ENCODE assay signal across 23 cellular contexts in genomic region chr5:116480894-116481510, GRCh38.
"Had no signal": no experiment of that assay in that cellular context is flagged by ENCODE, and none has a peak within 500 bp of the region (broad histone marks: within the 10 kb centered on the region; RNA-seq: fewer than 3 reads in every experiment).

No MANE protein-coding gene starts in this region.

- H3K4me3 ChIP-seq: ascending aorta, pancreas, psoas muscle, thyroid gland had no signal

- H3K4me3 Mint-ChIP-seq: activated CD4-positive, alpha-beta T cell treated with anti-CD3 and anti-CD28 coated beads, Interleukin-2, amount 10 ng/mL, durations not matched to agents 7 days and 5 days; activated CD8-positive, alpha-beta T cell treated with anti-CD3 and anti-CD28 coated beads, Interleukin-2, amount 10 ng/mL, durations not matched to agents 7 days and 5 days; activated T-helper 1 cell treated with anti-CD3 and anti-CD28 coated beads, Interleukin-12 subunit alpha, Interleukin-12 subunit beta, Interleukin-2, Interleukin-4 antibody, amounts not matched to agents 30 ng/mL and 10 ng/mL and 1 ng/mL, durations not matched to agents 14 hours and 24 hours and 36 hours; nephron; T-cell; T-helper 2 cell treated with Interferon-gamma antibody and Interleukin-4, amounts not matched to agents 5 μg/mL and 100 μg/mL, for 36 hours had no signal

- H3K27me3 Mint-ChIP-seq: activated CD4-positive, alpha-beta T cell treated with anti-CD3 and anti-CD28 coated beads, Interleukin-2, amount 10 ng/mL, durations not matched to agents 7 days and 5 days; T-cell had no signal

- H3K27ac ChIP-seq: ascending aorta, brain microvascular endothelial cell, foreskin keratinocyte, pancreas, psoas muscle, thyroid gland, VCaP had no signal

- H3K9me3 ChIP-seq: pancreas, thyroid gland had no signal

- H3K4me1 ChIP-seq: ascending aorta, foreskin keratinocyte, pancreas, psoas muscle, thyroid gland had no signal

- H3K27me3 ChIP-seq: ascending aorta, brain microvascular endothelial cell, foreskin keratinocyte, pancreas, thyroid gland had no signal

- H3K4me1 Mint-ChIP-seq: activated CD4-positive, alpha-beta T cell treated with anti-CD3 and anti-CD28 coated beads, Interleukin-2, amount 10 ng/mL, durations not matched to agents 7 days and 5 days; T-cell had no signal

- H3K36me3 ChIP-seq: brain microvascular endothelial cell had no signal

- DNase-seq: activated CD4-positive, alpha-beta T cell treated with anti-CD3 and anti-CD28 coated beads, Interleukin-2, amount 10 ng/mL, durations not matched to agents 7 days and 5 days; activated CD4-positive, CD25-positive, alpha-beta regulatory T cell treated with anti-CD3 and anti-CD28 coated beads, Interleukin-2, amount 50 U/mL, for 72 hours; activated CD8-positive, alpha-beta T cell treated with anti-CD3 and anti-CD28 coated beads, Interleukin-2, amount 10 ng/mL, durations not matched to agents 7 days and 5 days; activated gamma-delta T cell; activated naive CD4-positive, alpha-beta T cell treated with anti-CD3 and anti-CD28 coated beads, Interleukin-2, amount 50 U/mL, for 16 hours; brain microvascular endothelial cell; effector memory CD4-positive, alpha-beta T cell; foreskin keratinocyte; left ventricle myocardium superior; mammary epithelial cell; pancreas; psoas muscle; right cardiac atrium; stimulated activated CD4-positive, alpha-beta T cell treated with anti-CD3 and anti-CD28 coated beads, Interleukin-4, amount 100 ng/mL, for 24 hours; stimulated activated naive CD8-positive, alpha-beta T cell treated with anti-CD3 and anti-CD28 coated beads, Interleukin-15, Interleukin-2, amounts not matched to agents 100 U/mL and 50 U/mL, for 24 hours; substantia nigra; T-cell; thyroid gland had no signal

- H3K27ac Mint-ChIP-seq: activated CD4-positive, alpha-beta T cell treated with anti-CD3 and anti-CD28 coated beads, Interleukin-2, amount 10 ng/mL, durations not matched to agents 7 days and 5 days; activated CD8-positive, alpha-beta T cell treated with anti-CD3 and anti-CD28 coated beads, Interleukin-2, amount 10 ng/mL, durations not matched to agents 7 days and 5 days; activated T-helper 1 cell treated with anti-CD3 and anti-CD28 coated beads, Interleukin-12 subunit alpha, Interleukin-12 subunit beta, Interleukin-2, Interleukin-4 antibody, amounts not matched to agents 30 ng/mL and 10 ng/mL and 1 ng/mL, durations not matched to agents 14 hours and 24 hours and 36 hours; T-cell; T-helper 2 cell treated with Interferon-gamma antibody and Interleukin-4, amounts not matched to agents 5 μg/mL and 100 μg/mL, for 36 hours had no signal

- ATAC-seq: activated CD8-positive, alpha-beta T cell treated with anti-CD3 and anti-CD28 coated beads, Interleukin-2, amount 10 ng/mL, durations not matched to agents 7 days and 5 days; foreskin keratinocyte; pancreas; psoas muscle; stimulated activated naive CD8-positive, alpha-beta T cell treated with anti-CD3 and anti-CD28 coated beads, Interleukin-15, Interleukin-2, amounts not matched to agents 100 U/mL and 50 U/mL, for 24 hours; T-cell had no signal
